In the genomic region with DNA sequence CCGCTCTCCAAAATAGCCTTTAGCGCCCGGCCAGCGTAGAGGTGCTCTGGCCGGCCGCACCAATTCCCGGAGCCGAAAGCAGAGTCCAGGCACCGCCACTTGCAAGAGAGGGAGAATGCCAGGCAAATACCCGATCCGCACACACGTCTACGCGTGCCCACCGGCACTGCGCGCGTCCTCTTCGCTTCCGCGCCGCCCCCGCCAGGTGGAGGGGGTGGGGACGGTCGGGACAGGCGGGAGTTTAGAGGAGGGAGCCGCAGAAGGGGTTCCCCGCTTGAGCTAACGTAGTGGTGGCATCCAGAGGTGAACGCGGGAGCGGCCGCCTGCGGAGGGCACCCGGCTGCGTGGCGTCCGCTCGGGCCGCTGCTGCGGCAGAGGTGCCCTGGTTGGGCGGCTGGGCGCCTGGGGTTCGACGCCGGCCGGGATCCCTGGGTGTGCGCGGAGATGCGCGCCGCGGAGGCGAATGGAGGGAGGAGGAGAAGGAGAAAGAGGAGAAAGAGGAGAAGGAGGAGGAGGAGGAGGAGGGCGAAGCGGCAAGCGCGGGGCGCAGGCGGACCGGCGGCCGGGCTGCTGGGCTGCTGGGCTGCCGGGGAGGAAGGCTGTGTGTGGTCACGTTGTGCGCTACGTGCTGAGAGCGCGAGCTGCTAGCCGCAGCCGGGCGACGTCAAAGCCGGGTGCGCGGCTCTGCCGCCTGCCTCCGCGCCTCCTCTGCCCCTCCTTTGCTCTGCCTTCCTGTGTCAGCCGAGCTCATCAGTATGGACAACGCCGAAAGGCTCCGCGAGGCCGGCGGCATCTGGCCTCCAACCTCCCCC, we compare ENCODE assay signal across 8 cellular contexts. TPM values are rescaled to one million over a fixed set of nuclear protein-coding genes. Genes with fewer than 3 reads are reported as not detected.
DNase-seq lines count a peak whose midpoint lies in the region; ATAC-seq, FAIRE-seq and TF ChIP-seq lines count a peak whose summit lies in the region.

A gene (minus strand): TSS at position 117 of the 812 bp plus-strand sequence.

- DNase-seq in DMS53 (lab: John Stamatoyannopoulos, UW) = peak; percentile 79
- DNase-seq in HPDE6-E6E7 (ENCODE audit: extremely low spot score) = peak; percentile 2
- DNase-seq in ascending aorta (ENCODE audit: low spot score in 2 of 2) = no peak
- peak in 2 of 3 donors; percentile 24 to 54 for DNase-seq in right lobe of liver
- DNase-seq in urothelium cell line (ENCODE audit: low spot score) = peak; percentile 91
- no peak for DNase-seq in LoVo (ENCODE audit: low spot score)

- no peak for TF ChIP-seq POLR2A in right lobe of liver (IDR thresholded peaks at IDR 0.05)

- TF ChIP-seq CTCF in ascending aorta (IDR thresholded peaks at IDR 0.05) (no peak), right lobe of liver (IDR thresholded peaks at IDR 0.05) (no peak)

- ATAC-seq in right lobe of liver (peak in 3 of 4 donors; percentile 24 to 53 (median 43)), HG03520 (IDR thresholded peaks at IDR 0.05; ENCODE audit: unreplicated experiment) (no peak), HG03025 (IDR thresholded peaks at IDR 0.05; ENCODE audit: low FRiP score, unreplicated experiment) (no peak)

- FAIRE-seq in urothelium cell line (lab: Jason Lieb, UNC) = peak; percentile 96

- 4% methylated on average over 39 of the region's 86 CpGs for WGBS in right lobe of liver (ENCODE audit: insufficient coverage, low coverage, low lambda C conversion rate, missing lambda C conversion rate)

- no peaks in the 10 kb centered on the region for H3K4me1 ChIP-seq in ascending aorta
- H3K4me1 ChIP-seq in right lobe of liver = peaks cover 0 to 10% (median 0%) of the 10 kb centered on the region in 4 donors

- H3K27ac ChIP-seq in ascending aorta (no peak within 1 kb of the TSS), right lobe of liver (no peak within 1 kb of the TSS)

- no peaks in the 10 kb centered on the region for H3K36me3 ChIP-seq in ascending aorta
- no peaks in the 10 kb centered on the region for H3K36me3 ChIP-seq in right lobe of liver

- H3K4me3 ChIP-seq in ascending aorta (peak within 1 kb of the TSS; percentile 33 to 45), right lobe of liver (peak within 1 kb of the TSS in 1 of 3 donors; percentile 21)

- H3K27me3 ChIP-seq in ascending aorta = no peaks in the 10 kb centered on the region
- peaks cover 0 to 20% of the 10 kb centered on the region in 2 donors for H3K27me3 ChIP-seq in right lobe of liver

- intact Hi-C loops in ascending aorta (cut with DNase I) (no loop called here), right lobe of liver (cut with DNase I) (no loop called here)

- H3K9me3 ChIP-seq in ascending aorta = no peaks in the 10 kb centered on the region
- H3K9me3 ChIP-seq in right lobe of liver = no peaks in the 10 kb centered on the region

RNA-seq across cellular contexts. Expression of the gene that starts here (rescaled TPM):
- total RNA-seq in ascending aorta = not detected
- total RNA-seq in right lobe of liver = under 1 TPM in 3 of 6 experiments, not detected in 3; 0.17 to 0.53 (median 0.27) TPM

Comparison
In these comparisons a context has a peak if more than half of its experiments do, and no peak if none do; other contexts are left out.
1. Peak in DNase-seq and ATAC-seq in right lobe of liver; RNA of the gene not detected or under 1 TPM.
2. DNase-seq: peak in DMS53 (single experiment), HPDE6-E6E7 (single experiment) and urothelium cell line (single experiment); none in ascending aorta (0 of 2) and LoVo (single experiment).